36 cellular contexts compared by ENCODE assay signal in genomic region chr17:29881256-29881655, GRCh38.
"Had no signal": no experiment of that assay in that cellular context is flagged by ENCODE, and none has a peak within 500 bp of the region (broad histone marks: within the 10 kb centered on the region; RNA-seq: fewer than 3 reads in every experiment).

No MANE protein-coding gene starts in this region.

- H3K36me3 ChIP-seq: ascending aorta, cardiac muscle cell had no signal

- H3K4me3 Mint-ChIP-seq: activated CD4-positive, alpha-beta memory T cell treated with anti-CD3 and anti-CD28 coated beads, Interleukin-2, amount 10 ng/mL, durations not matched to agents 7 days and 5 days; activated CD4-positive, alpha-beta T cell treated with anti-CD3 and anti-CD28 coated beads for 36 hours; activated CD4-positive, alpha-beta T cell treated with anti-CD3 and anti-CD28 coated beads, Interleukin-2, amount 10 ng/mL, durations not matched to agents 7 days and 5 days; activated CD8-positive, alpha-beta memory T cell treated with anti-CD3 and anti-CD28 coated beads, Interleukin-2, amount 10 ng/mL, durations not matched to agents 7 days and 5 days; activated CD8-positive, alpha-beta T cell treated with anti-CD3 and anti-CD28 coated beads, Interleukin-2, amount 10 ng/mL, durations not matched to agents 7 days and 5 days; activated naive CD4-positive, alpha-beta T cell treated with anti-CD3 and anti-CD28 coated beads, Interleukin-2, amount 10 ng/mL, durations not matched to agents 7 days and 5 days; activated naive CD4-positive, alpha-beta T cell treated with anti-CD3 and anti-CD28 coated beads, Interleukin-2, amount 50 U/mL, for 24 hours; activated naive CD8-positive, alpha-beta T cell; activated naive CD8-positive, alpha-beta T cell treated with anti-CD3 and anti-CD28 coated beads, Interleukin-2, amount 10 ng/mL, durations not matched to agents 7 days and 5 days; activated naive CD8-positive, alpha-beta T cell treated with anti-CD3 and anti-CD28 coated beads, Interleukin-2, amount 50 U/mL, for 24 hours; activated T-cell treated with anti-CD3 and anti-CD28 coated beads, Interleukin-2, amount 50 U/mL, for 24 hours; brain; central memory CD8-positive, alpha-beta T cell; T-helper 2 cell treated with Interferon-gamma antibody and Interleukin-4, amounts not matched to agents 5 μg/mL and 100 μg/mL, for 36 hours had no signal

- H3K27ac Mint-ChIP-seq: activated CD4-positive, alpha-beta memory T cell treated with anti-CD3 and anti-CD28 coated beads, Interleukin-2, amount 10 ng/mL, durations not matched to agents 7 days and 5 days; activated CD4-positive, alpha-beta T cell treated with anti-CD3 and anti-CD28 coated beads for 36 hours; activated CD4-positive, alpha-beta T cell treated with anti-CD3 and anti-CD28 coated beads, Interleukin-2, amount 10 ng/mL, durations not matched to agents 7 days and 5 days; activated CD8-positive, alpha-beta memory T cell treated with anti-CD3 and anti-CD28 coated beads, Interleukin-2, amount 10 ng/mL, durations not matched to agents 7 days and 5 days; activated CD8-positive, alpha-beta T cell treated with anti-CD3 and anti-CD28 coated beads, Interleukin-2, amount 10 ng/mL, durations not matched to agents 7 days and 5 days; activated naive CD4-positive, alpha-beta T cell treated with anti-CD3 and anti-CD28 coated beads, Interleukin-2, amount 10 ng/mL, durations not matched to agents 7 days and 5 days; activated naive CD4-positive, alpha-beta T cell treated with anti-CD3 and anti-CD28 coated beads, Interleukin-2, amount 50 U/mL, for 24 hours; activated naive CD8-positive, alpha-beta T cell; activated naive CD8-positive, alpha-beta T cell treated with anti-CD3 and anti-CD28 coated beads, Interleukin-2, amount 10 ng/mL, durations not matched to agents 7 days and 5 days; activated naive CD8-positive, alpha-beta T cell treated with anti-CD3 and anti-CD28 coated beads, Interleukin-2, amount 50 U/mL, for 24 hours; activated T-cell treated with anti-CD3 and anti-CD28 coated beads, Interleukin-2, amount 50 U/mL, for 24 hours; activated T-helper 2 cell treated with anti-CD3 and anti-CD28 coated beads, Interferon-gamma antibody, Interleukin-2, Interleukin-4, amounts not matched to agents 10 μg/mL and 5 μg/mL and 100 μg/mL, durations not matched to agents 14 hours and 24 hours and 36 hours; T-helper 2 cell treated with Interferon-gamma antibody and Interleukin-4, amounts not matched to agents 5 μg/mL and 100 μg/mL, for 36 hours had no signal

- H3K9me3 ChIP-seq: ascending aorta had no signal

- H3K27ac ChIP-seq: ascending aorta, cardiac muscle cell, VCaP had no signal

- DNase-seq: activated CD4-positive, alpha-beta memory T cell treated with anti-CD3 and anti-CD28 coated beads, Interleukin-2, amount 10 ng/mL, durations not matched to agents 7 days and 5 days; activated CD4-positive, alpha-beta T cell treated with anti-CD3 and anti-CD28 coated beads for 1 hour; activated CD4-positive, alpha-beta T cell treated with anti-CD3 and anti-CD28 coated beads for 36 hours; activated CD4-positive, alpha-beta T cell treated with anti-CD3 and anti-CD28 coated beads for 48 hours; activated CD4-positive, alpha-beta T cell treated with anti-CD3 and anti-CD28 coated beads, Interleukin-2, amount 10 ng/mL, durations not matched to agents 7 days and 5 days; activated CD4-positive, alpha-beta T cell treated with anti-CD3 and anti-CD28 coated beads, Interleukin-2, amount 50 U/mL, for 48 hours; activated CD4-positive, CD25-positive, alpha-beta regulatory T cell; activated CD8-positive, alpha-beta memory T cell treated with anti-CD3 and anti-CD28 coated beads for 24 hours; activated CD8-positive, alpha-beta memory T cell treated with anti-CD3 and anti-CD28 coated beads, Interleukin-2, amount 10 ng/mL, durations not matched to agents 7 days and 5 days; activated CD8-positive, alpha-beta memory T cell treated with anti-CD3 and anti-CD28 coated beads, Interleukin-2, amount 50 U/mL, for 48 hours; activated CD8-positive, alpha-beta T cell treated with anti-CD3 and anti-CD28 coated beads, Interleukin-2, amount 10 ng/mL, durations not matched to agents 7 days and 5 days; activated effector memory CD4-positive, alpha-beta T cell treated with Interleukin-2 at 50 U/mL for 16 hours; activated gamma-delta T cell; activated naive CD4-positive, alpha-beta T cell treated with anti-CD3 and anti-CD28 coated beads, Interleukin-2, amount 10 ng/mL, durations not matched to agents 7 days and 5 days; activated naive CD4-positive, alpha-beta T cell treated with Interleukin-2 at 50 U/mL for 16 hours; activated naive CD8-positive, alpha-beta T cell treated with anti-CD3 and anti-CD28 coated beads, Interleukin-2, amount 10 ng/mL, durations not matched to agents 7 days and 5 days; activated naive CD8-positive, alpha-beta T cell treated with anti-CD3 and anti-CD28 coated beads, Interleukin-2, amount 50 U/mL, for 24 hours; activated T-cell treated with anti-CD3 and anti-CD28 coated beads, Interleukin-2, amount 50 U/mL, for 24 hours; activated T-cell treated with anti-CD3 and anti-CD28 coated beads, Interleukin-2, amount 50 U/mL, for 48 hours; amygdala; anterior cingulate cortex; caudate nucleus; cerebellar nuclear complex; T-helper 2 cell; T-helper 9 cell had no signal

- FAIRE-seq: bronchial epithelial cell had no signal

- ATAC-seq: activated CD4-positive, alpha-beta T cell treated with anti-CD3 and anti-CD28 coated beads for 36 hours; activated CD4-positive, CD25-positive, alpha-beta regulatory T cell treated with anti-CD3 and anti-CD28 coated beads, Interleukin-2, amount 50 U/mL, for 24 hours; activated CD8-positive, alpha-beta memory T cell treated with anti-CD3 and anti-CD28 coated beads, Interleukin-2, amount 10 ng/mL, durations not matched to agents 7 days and 5 days; activated CD8-positive, alpha-beta T cell treated with anti-CD3 and anti-CD28 coated beads, Interleukin-2, amount 10 ng/mL, durations not matched to agents 7 days and 5 days; activated naive CD8-positive, alpha-beta T cell treated with anti-CD3 and anti-CD28 coated beads, Interleukin-2, amount 50 U/mL, for 24 hours had no signal

- H3K4me1 ChIP-seq: ascending aorta had no signal

- H3K9me3 Mint-ChIP-seq: activated CD4-positive, alpha-beta memory T cell treated with anti-CD3 and anti-CD28 coated beads, Interleukin-2, amount 10 ng/mL, durations not matched to agents 7 days and 5 days; activated naive CD4-positive, alpha-beta T cell treated with anti-CD3 and anti-CD28 coated beads, Interleukin-2, amount 10 ng/mL, durations not matched to agents 7 days and 5 days; activated naive CD4-positive, alpha-beta T cell treated with anti-CD3 and anti-CD28 coated beads, Interleukin-2, amount 50 U/mL, for 24 hours; activated naive CD8-positive, alpha-beta T cell treated with anti-CD3 and anti-CD28 coated beads, Interleukin-2, amount 50 U/mL, for 24 hours; activated T-helper 2 cell treated with anti-CD3 and anti-CD28 coated beads, Interferon-gamma antibody, Interleukin-2, Interleukin-4, amounts not matched to agents 10 μg/mL and 5 μg/mL and 100 μg/mL, durations not matched to agents 14 hours and 24 hours and 36 hours; central memory CD8-positive, alpha-beta T cell; T-helper 2 cell treated with Interferon-gamma antibody and Interleukin-4, amounts not matched to agents 5 μg/mL and 100 μg/mL, for 36 hours had no signal

- H3K27me3 Mint-ChIP-seq: activated CD4-positive, alpha-beta memory T cell treated with anti-CD3 and anti-CD28 coated beads, Interleukin-2, amount 10 ng/mL, durations not matched to agents 7 days and 5 days; activated CD4-positive, alpha-beta T cell treated with anti-CD3 and anti-CD28 coated beads for 36 hours; activated CD4-positive, alpha-beta T cell treated with anti-CD3 and anti-CD28 coated beads, Interleukin-2, amount 10 ng/mL, durations not matched to agents 7 days and 5 days; activated CD8-positive, alpha-beta memory T cell treated with anti-CD3 and anti-CD28 coated beads, Interleukin-2, amount 10 ng/mL, durations not matched to agents 7 days and 5 days; activated naive CD4-positive, alpha-beta T cell treated with anti-CD3 and anti-CD28 coated beads, Interleukin-2, amount 10 ng/mL, durations not matched to agents 7 days and 5 days; activated naive CD4-positive, alpha-beta T cell treated with anti-CD3 and anti-CD28 coated beads, Interleukin-2, amount 50 U/mL, for 24 hours; activated naive CD8-positive, alpha-beta T cell; activated naive CD8-positive, alpha-beta T cell treated with anti-CD3 and anti-CD28 coated beads, Interleukin-2, amount 10 ng/mL, durations not matched to agents 7 days and 5 days; activated naive CD8-positive, alpha-beta T cell treated with anti-CD3 and anti-CD28 coated beads, Interleukin-2, amount 50 U/mL, for 24 hours; activated T-cell treated with anti-CD3 and anti-CD28 coated beads, Interleukin-2, amount 50 U/mL, for 24 hours; central memory CD8-positive, alpha-beta T cell had no signal

- H3K27me3 ChIP-seq: ascending aorta, cardiac muscle cell had no signal

- H3K4me3 ChIP-seq: ascending aorta, cardiac muscle cell had no signal
